2 cellular contexts compared by ENCODE assay signal in the genomic region with DNA sequence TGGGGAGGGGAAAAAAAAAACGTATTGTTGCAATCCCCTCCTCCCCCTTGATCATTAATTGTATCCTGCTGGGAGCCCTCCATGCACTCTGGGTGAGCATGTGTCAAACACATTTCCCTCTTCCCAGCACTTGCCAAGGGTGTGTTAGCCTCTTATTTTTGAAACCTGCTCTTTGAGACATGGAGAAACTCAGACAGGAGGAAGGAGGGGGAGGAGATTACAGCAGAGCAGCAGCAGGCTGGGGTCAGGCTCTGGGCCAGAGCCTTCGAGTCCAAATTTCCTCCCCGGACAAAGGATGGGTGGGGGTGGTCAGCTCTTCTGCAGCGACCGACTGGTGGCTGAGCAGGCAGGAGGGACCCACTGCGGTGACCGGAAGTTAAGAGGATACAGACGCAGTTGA.
A peak's percentile ranks its signal among the peaks of the same experiment; 100 is the strongest.
TF ChIP-seq lines count a peak whose summit lies in the region.

No MANE protein-coding gene starts in this region.

TF ChIP-seq in A549, 52 proteins besides CTCF, POLR2A, EP300 and RAD21:
- TF ChIP-seq HOXB5 (CRISPR knock-in tag; IDR thresholded peaks at IDR 0.05) = no peak
- no peak for TF ChIP-seq CEBPB (IDR thresholded peaks at IDR 0.05)
- TF ChIP-seq KDM1A (IDR thresholded peaks at IDR 0.05; ENCODE audit: low read depth) = no peak
- TF ChIP-seq EHMT2 (IDR thresholded peaks at IDR 0.05; ENCODE audit: low read depth) = no peak
- TF ChIP-seq PBX3 (IDR thresholded peaks at IDR 0.05) = no peak
- no peak for TF ChIP-seq NPAS2 (CRISPR knock-in tag; IDR thresholded peaks at IDR 0.05; ENCODE audit: borderline replicate concordance)
- TF ChIP-seq RARB (CRISPR knock-in tag; IDR thresholded peaks at IDR 0.05) = no peak
- no peak for TF ChIP-seq JUN (IDR thresholded peaks at IDR 0.05)
- no peak for TF ChIP-seq MAFK (IDR thresholded peaks at IDR 0.05; ENCODE audit: partially characterized antibody)
- no peak for TF ChIP-seq SREBF2 (IDR thresholded peaks at IDR 0.05)
- TF ChIP-seq PHF8 (IDR thresholded peaks at IDR 0.05; ENCODE audit: borderline replicate concordance, low read depth) = no peak
- TF ChIP-seq, protein P1, sequence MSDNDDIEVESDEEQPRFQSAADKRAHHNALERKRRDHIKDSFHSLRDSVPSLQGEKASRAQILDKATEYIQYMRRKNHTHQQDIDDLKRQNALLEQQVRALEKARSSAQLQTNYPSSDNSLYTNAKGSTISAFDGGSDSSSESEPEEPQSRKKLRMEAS (IDR thresholded peaks at IDR 0.05) = no peak
- TF ChIP-seq, protein P2, sequence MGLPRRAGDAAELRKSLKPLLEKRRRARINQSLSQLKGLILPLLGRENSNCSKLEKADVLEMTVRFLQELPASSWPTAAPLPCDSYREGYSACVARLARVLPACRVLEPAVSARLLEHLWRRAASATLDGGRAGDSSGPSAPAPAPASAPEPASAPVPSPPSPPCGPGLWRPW (IDR thresholded peaks at IDR 0.05) = no peak
- TF ChIP-seq ZSCAN20 (CRISPR knock-in tag; IDR thresholded peaks at IDR 0.05) = no peak
- no peak for TF ChIP-seq JUNB (IDR thresholded peaks at IDR 0.05)
- TF ChIP-seq NFE2L2 (conservative IDR thresholded peaks at IDR 0.05; ENCODE audit: low read length) = no peak

TF ChIP-seq in H1, 55 proteins besides CTCF, POLR2A, EP300 and RAD21:
- TF ChIP-seq SIN3A (conservative IDR thresholded peaks at IDR 0.05 in 1 of 2, IDR thresholded peaks at IDR 0.05 in 1 of 2; ENCODE audit: low read depth in 1 of 2, low read length in 2 of 2) (no peak), JUND (IDR thresholded peaks at IDR 0.05; ENCODE audit: low read length) (no peak), E2F6 (IDR thresholded peaks at IDR 0.05) (0 out of 2 replicates have a peak, but pooled peaks have one; percentile 12)
